18 cellular contexts compared by ENCODE assay signal in genomic region chr2:237505188-237505939, GRCh38. TPM values are rescaled to one million over a fixed set of nuclear protein-coding genes. Genes with fewer than 3 reads are reported as not detected.
"Had no signal": no experiment of that assay in that cellular context is flagged by ENCODE, and none has a peak within 500 bp of the region (broad histone marks: within the 10 kb centered on the region; RNA-seq: fewer than 3 reads in every experiment).

No MANE protein-coding gene starts in this region.

- H3K27ac Mint-ChIP-seq: activated T-helper 17 cell treated with anti-CD3 and anti-CD28 coated beads, Interleukin-2, amount 50 U/mL, for 72 hours; memory B cell; nephron progenitor cell had no signal

- H3K4me1 Mint-ChIP-seq: activated T-helper 17 cell treated with anti-CD3 and anti-CD28 coated beads, Interleukin-2, amount 50 U/mL, for 72 hours had no signal

- H3K36me3 ChIP-seq: adrenal gland, colonic mucosa, uterus had no signal

- H3K4me1 ChIP-seq: adrenal gland, psoas muscle, uterus had no signal

- ATAC-seq: activated T-helper 17 cell treated with anti-CD3 and anti-CD28 coated beads, Interleukin-2, amount 50 U/mL, for 72 hours; esophagus mucosa; left lobe of liver; right lobe of liver had no signal

- FAIRE-seq: keratinocyte had no signal

- H3K27me3 ChIP-seq: adrenal gland, colonic mucosa, right lobe of liver, uterus had no signal

- H3K36me3 Mint-ChIP-seq: memory B cell had no signal

- H3K4me3 ChIP-seq: adrenal gland, colonic mucosa, psoas muscle, right lobe of liver, uterus had no signal

- H3K9me3 ChIP-seq: adrenal gland, colonic mucosa, psoas muscle, right lobe of liver, uterus had no signal

- H3K9me3 Mint-ChIP-seq: activated T-helper 17 cell treated with anti-CD3 and anti-CD28 coated beads, Interleukin-2, amount 50 U/mL, for 72 hours; memory B cell had no signal

- DNase-seq: activated CD4-positive, alpha-beta T cell treated with anti-CD3 and anti-CD28 coated beads, Interleukin-2, amount 50 U/mL, for 1 hour; activated naive CD4-positive, alpha-beta T cell treated with anti-CD3 and anti-CD28 coated beads, Interleukin-2, amount 50 U/mL, for 16 hours; activated T-cell treated with anti-CD3 and anti-CD28 coated beads for 4 hours; adrenal gland; caudate nucleus; colonic mucosa; hippocampal formation; nephron progenitor cell; right lobe of liver; stimulated activated CD4-positive, alpha-beta T cell treated with anti-CD3 and anti-CD28 coated beads, Interleukin-1b, Interleukin-23, amount 100 ng/mL, for 48 hours; T-helper 2 cell; uterus had no signal

- H3K4me3 Mint-ChIP-seq: activated T-helper 17 cell treated with anti-CD3 and anti-CD28 coated beads, Interleukin-2, amount 50 U/mL, for 72 hours; memory B cell; nephron progenitor cell had no signal

- H3K27ac ChIP-seq: adrenal gland, colonic mucosa, psoas muscle, uterus had no signal

RNA-seq across cellular contexts. Expression of gene MLPH, which starts 18.3 kb away (rescaled TPM):
- total RNA-seq: activated T-helper 17 cell treated with anti-CD3 and anti-CD28 coated beads, Interleukin-2, amount 50 U/mL, for 72 hours had no signal
